ENCODE assay signal across 23 cellular contexts in genomic region chr6:76776876-76777275, GRCh38.
"Had no signal": no experiment of that assay in that cellular context is flagged by ENCODE, and none has a peak within 500 bp of the region (broad histone marks: within the 10 kb centered on the region; RNA-seq: fewer than 3 reads in every experiment).

No MANE protein-coding gene starts in this region.

- H3K27ac ChIP-seq: heart left ventricle, left ventricle myocardium inferior, ovary, right atrium auricular region, right lobe of liver, skin epidermis, transverse colon, upper lobe of left lung had no signal

- H3K4me1 ChIP-seq: right atrium auricular region, right lobe of liver, upper lobe of left lung had no signal

- H3K27me3 ChIP-seq: heart left ventricle, ovary, right atrium auricular region, right lobe of liver, transverse colon, upper lobe of left lung had no signal

- H3K9me3 ChIP-seq: heart left ventricle, left ventricle myocardium inferior, ovary, right atrium auricular region, right lobe of liver, transverse colon, upper lobe of left lung had no signal

- FAIRE-seq: urothelium cell line had no signal

- DNase-seq: heart left ventricle; immature natural killer cell; islet precursor cell; left ventricle myocardium inferior; mesendoderm; naive thymus-derived CD4-positive, alpha-beta T cell; ovary; right lobe of liver; stimulated activated CD4-positive, alpha-beta T cell treated with anti-CD3 and anti-CD28 coated beads, Interleukin-1b, Interleukin-23, amount 100 ng/mL, for 48 hours; stimulated activated CD4-positive, alpha-beta T cell treated with anti-CD3 and anti-CD28 coated beads, Interleukin-2, amount 100 ng/mL, for 48 hours; stimulated activated CD4-positive, alpha-beta T cell treated with anti-CD3 and anti-CD28 coated beads, Interleukin-4, amount 100 ng/mL, for 4 hours; stimulated activated CD8-positive, alpha-beta memory T cell treated with anti-CD3 and anti-CD28 coated beads, Interleukin-4, amount 100 ng/mL, for 48 hours; stimulated activated naive CD4-positive, alpha-beta T cell treated with Interleukin-2 at 50 U/mL for 16 hours; stimulated activated naive CD8-positive, alpha-beta T cell treated with anti-CD3 and anti-CD28 coated beads, Interleukin-15, amount 100 ng/mL, for 72 hours; substantia nigra; transverse colon; upper lobe of left lung had no signal

- ATAC-seq: heart left ventricle; naive thymus-derived CD4-positive, alpha-beta T cell; natural killer cell treated with Interleukin-12 subunit alpha and Interleukin-12 subunit beta and Interleukin-15 and Interleukin-18, amount 100 ng/mL, for 72 hours; right lobe of liver; stimulated activated memory B cell treated with anti-CD40 and anti-IgM and Interleukin-4, amounts not matched to agents 10 μg/mL and 1 μg/mL and 100 μg/mL, for 72 hours; stimulated activated naive CD8-positive, alpha-beta T cell treated with anti-CD3 and anti-CD28 coated beads, Interleukin-15, amount 100 ng/mL, for 72 hours had no signal

- H3K36me3 ChIP-seq: heart left ventricle, left ventricle myocardium inferior, ovary, right atrium auricular region, right lobe of liver, transverse colon, upper lobe of left lung had no signal

- H3K4me3 ChIP-seq: heart left ventricle, left ventricle myocardium inferior, lung, ovary, right atrium auricular region, right lobe of liver, skin epidermis, transverse colon, upper lobe of left lung had no signal
